8 cellular contexts compared by ENCODE assay signal in the genomic region with DNA sequence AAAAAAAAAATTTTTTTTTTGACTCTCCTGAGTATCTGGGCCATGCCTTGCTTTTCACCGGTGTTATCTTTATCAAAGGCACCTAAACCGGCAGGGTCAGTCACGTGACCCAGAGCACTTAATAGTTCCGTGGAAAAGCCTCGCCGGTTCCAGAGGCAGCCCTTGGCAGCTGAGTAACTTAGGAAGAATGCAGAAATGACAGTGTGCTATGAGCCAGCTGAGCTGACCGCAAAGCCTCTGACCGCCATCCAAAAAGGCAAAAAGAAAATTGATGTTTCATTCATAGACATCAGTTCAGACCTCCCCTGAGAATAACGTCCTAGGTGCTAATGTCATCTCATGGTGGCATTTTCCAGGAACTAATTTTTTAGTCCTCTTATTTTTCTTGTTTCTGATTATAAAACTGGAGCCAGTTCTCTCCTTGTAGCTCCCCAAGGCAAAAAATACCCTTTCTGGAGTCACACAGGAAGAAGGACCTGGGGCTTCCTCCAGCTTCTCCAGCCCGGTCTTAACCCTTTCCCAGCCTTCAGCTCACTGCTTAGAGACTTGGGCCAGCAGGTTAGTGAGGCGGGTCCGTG.
DNase-seq lines count a peak whose midpoint lies in the region; ATAC-seq, FAIRE-seq and TF ChIP-seq lines count a peak whose summit lies in the region.

No MANE protein-coding gene starts in this region.

- no peak overlapping the region for H3K4ac ChIP-seq in neuronal stem cell (ENCODE audit: low read length)

- peaks cover 29% of the 10 kb centered on the region for H3K4me1 ChIP-seq in right cardiac atrium (ENCODE audit: control insufficient read depth, insufficient read depth, low read length)
- H3K4me1 ChIP-seq in small intestine (ENCODE audit: control insufficient read depth in 2 of 2, insufficient read depth in 1 of 2, low read depth in 1 of 2, low read length in 1 of 2) = peaks cover 3 to 5% of the 10 kb centered on the region in 2 donors
- peaks cover 7 to 9% of the 10 kb centered on the region in 2 donors for H3K4me1 ChIP-seq in neuronal stem cell (ENCODE audit: control insufficient read depth in 2 of 2, insufficient read depth in 1 of 2, low read depth in 1 of 2, low read length in 2 of 2)

- H2BK5ac ChIP-seq in neuronal stem cell (ENCODE audit: low read length) = no peak overlapping the region

- peak; percentile 59 to 69 for ATAC-seq in right cardiac atrium
- ATAC-seq in activated T-helper 17 cell treated with anti-CD3 and anti-CD28 coated beads, Interleukin-2, amount 50 U/mL, for 72 hours (replicated peaks) = no peak

- H2AK5ac ChIP-seq in neuronal stem cell (ENCODE audit: low read depth, low read length) = no peak overlapping the region

- no peak overlapping the region for H2BK120ac ChIP-seq in neuronal stem cell (ENCODE audit: low read depth, low read length)

- no peaks in the 10 kb centered on the region for H3K9me3 Mint-ChIP-seq in activated T-helper 2 cell treated with anti-CD3 and anti-CD28 coated beads, Interferon-gamma antibody, Interleukin-2, Interleukin-4, amounts not matched to agents 10 μg/mL and 5 μg/mL and 100 μg/mL, durations not matched to agents 14 hours and 24 hours and 36 hours
- no peaks in the 10 kb centered on the region for H3K9me3 Mint-ChIP-seq in activated T-helper 17 cell treated with anti-CD3 and anti-CD28 coated beads, Interleukin-2, amount 50 U/mL, for 72 hours

- no peak overlapping the region for H2BK15ac ChIP-seq in neuronal stem cell (ENCODE audit: low read length)

- FAIRE-seq in small intestine (lab: Jason Lieb, UNC) = no peak
- no peak for FAIRE-seq in GM12891 (lab: Jason Lieb, UNC)

- H3K4me1 Mint-ChIP-seq in activated T-helper 2 cell treated with anti-CD3 and anti-CD28 coated beads, Interferon-gamma antibody, Interleukin-2, Interleukin-4, amounts not matched to agents 10 μg/mL and 5 μg/mL and 100 μg/mL, durations not matched to agents 14 hours and 24 hours and 36 hours (ENCODE audit: low read depth) = peaks cover 83% of the 10 kb centered on the region
- H3K4me1 Mint-ChIP-seq in activated T-helper 17 cell treated with anti-CD3 and anti-CD28 coated beads, Interleukin-2, amount 50 U/mL, for 72 hours = peaks cover 32% of the 10 kb centered on the region

- H3K23ac ChIP-seq in neuronal stem cell (ENCODE audit: low read depth, low read length, poor library complexity) = no peak overlapping the region

- H3K27ac ChIP-seq in right cardiac atrium (ENCODE audit: low read length) (peak overlapping the region; percentile 80), small intestine (ENCODE audit: low read depth in 1 of 2, low read length in 1 of 2) (peak overlapping the region; percentile 6 to 32), neuronal stem cell (replicated peaks; ENCODE audit: low read length) (no peak overlapping the region)

- peaks cover 54% of the 10 kb centered on the region for H3K36me3 Mint-ChIP-seq in activated T-helper 2 cell treated with anti-CD3 and anti-CD28 coated beads, Interferon-gamma antibody, Interleukin-2, Interleukin-4, amounts not matched to agents 10 μg/mL and 5 μg/mL and 100 μg/mL, durations not matched to agents 14 hours and 24 hours and 36 hours (ENCODE audit: low read depth)
- H3K36me3 Mint-ChIP-seq in activated T-helper 17 cell treated with anti-CD3 and anti-CD28 coated beads, Interleukin-2, amount 50 U/mL, for 72 hours (ENCODE audit: low read depth) = peaks cover 23% of the 10 kb centered on the region

- no peak overlapping the region for H3K4me2 ChIP-seq in neuronal stem cell (ENCODE audit: insufficient read depth, low read length, poor library complexity, severe bottlenecking)

- no peaks in the 10 kb centered on the region for H3K27me3 ChIP-seq in right cardiac atrium (ENCODE audit: control insufficient read depth, insufficient read depth)
- H3K27me3 ChIP-seq in small intestine (ENCODE audit: control insufficient read depth in 2 of 2, insufficient read depth in 2 of 2, low read length in 2 of 2) = no peaks in the 10 kb centered on the region
- H3K27me3 ChIP-seq in neuronal stem cell (ENCODE audit: control insufficient read depth in 3 of 3, insufficient read depth in 3 of 3, low read depth in 1 of 3, low read length in 3 of 3) = no peaks in the 10 kb centered on the region

- H3K18ac ChIP-seq in neuronal stem cell (ENCODE audit: low read length) = no peak overlapping the region

- DNase-seq in HK-2 (ENCODE audit: unreplicated experiment) (peak; percentile 74), right cardiac atrium (peak; percentile 82 to 91 (median 86)), small intestine (peak; percentile 71), neuronal stem cell (ENCODE audit: low spot score) (no peak), NCI-H1694 (lab: John Stamatoyannopoulos, UW) (no peak), GM12891 (ENCODE audit: insufficient read length, low spot score) (no peak)
- peak; percentile 20 for DNase-seq in activated T-helper 2 cell treated with anti-CD3 and anti-CD28 coated beads, Interferon-gamma antibody, Interleukin-2, Interleukin-4, amounts not matched to agents 10 μg/mL and 5 μg/mL and 100 μg/mL, durations not matched to agents 14 hours and 24 hours and 36 hours (ENCODE audit: low spot score)

- no peak overlapping the region for H4K8ac ChIP-seq in neuronal stem cell (ENCODE audit: low read depth, low read length)

- H2AFZ ChIP-seq in neuronal stem cell (ENCODE audit: low read length) = no peak overlapping the region

- H3K79me1 ChIP-seq in neuronal stem cell (ENCODE audit: low read depth, low read length) = no peaks in the 10 kb centered on the region

- H3K14ac ChIP-seq in neuronal stem cell (ENCODE audit: low read length) = no peak overlapping the region

- no peak overlapping the region for H3K4me3 ChIP-seq in right cardiac atrium (ENCODE audit: low read length)
- no peak overlapping the region for H3K4me3 ChIP-seq in small intestine (ENCODE audit: low read depth in 1 of 2, low read length in 2 of 2)
- no peak overlapping the region for H3K4me3 ChIP-seq in neuronal stem cell (ENCODE audit: low read length in 2 of 2)

- H3K27ac Mint-ChIP-seq in activated T-helper 2 cell treated with anti-CD3 and anti-CD28 coated beads, Interferon-gamma antibody, Interleukin-2, Interleukin-4, amounts not matched to agents 10 μg/mL and 5 μg/mL and 100 μg/mL, durations not matched to agents 14 hours and 24 hours and 36 hours = peak overlapping the region; percentile 92
- no peak overlapping the region for H3K27ac Mint-ChIP-seq in activated T-helper 17 cell treated with anti-CD3 and anti-CD28 coated beads, Interleukin-2, amount 50 U/mL, for 72 hours

- H3K9me3 ChIP-seq in right cardiac atrium (ENCODE audit: control insufficient read depth, low read length) = no peaks in the 10 kb centered on the region
- H3K9me3 ChIP-seq in small intestine (ENCODE audit: control insufficient read depth, low read depth) = no peaks in the 10 kb centered on the region
- no peaks in the 10 kb centered on the region for H3K9me3 ChIP-seq in neuronal stem cell (replicated peaks in 1 of 2; ENCODE audit: control insufficient read depth in 2 of 2, insufficient read depth in 1 of 2, low read depth in 1 of 2, low read length in 2 of 2)

- H3K4me3 Mint-ChIP-seq in activated T-helper 2 cell treated with anti-CD3 and anti-CD28 coated beads, Interferon-gamma antibody, Interleukin-2, Interleukin-4, amounts not matched to agents 10 μg/mL and 5 μg/mL and 100 μg/mL, durations not matched to agents 14 hours and 24 hours and 36 hours (ENCODE audit: low read depth) = no peak overlapping the region
- H3K4me3 Mint-ChIP-seq in activated T-helper 17 cell treated with anti-CD3 and anti-CD28 coated beads, Interleukin-2, amount 50 U/mL, for 72 hours = no peak overlapping the region

- 18% methylated on average over 12 of the region's 12 CpGs for WGBS in right cardiac atrium
- 25 to 40% (median 38%) methylated on average over 12 of the region's 12 CpGs for WGBS in small intestine, 3 donors
- WGBS in neuronal stem cell (ENCODE audit: extremely low coverage in 2 of 2, insufficient read length in 2 of 2, insufficient replicate concordance in 1 of 2), 2 donors = no CpG with 5 or more reads among the region's 12 CpGs

- no peak overlapping the region for H4K91ac ChIP-seq in neuronal stem cell (ENCODE audit: low read depth, low read length, poor library complexity)

- TF ChIP-seq POLR2A in GM12891 (IDR thresholded peaks at IDR 0.05; ENCODE audit: low read depth, low read length) = no peak

- H3K9ac ChIP-seq in neuronal stem cell (ENCODE audit: low read depth, low read length, poor library complexity) = no peak overlapping the region

- H2BK12ac ChIP-seq in neuronal stem cell (ENCODE audit: low read length) = no peak overlapping the region

- no peaks in the 10 kb centered on the region for H3K27me3 Mint-ChIP-seq in activated T-helper 2 cell treated with anti-CD3 and anti-CD28 coated beads, Interferon-gamma antibody, Interleukin-2, Interleukin-4, amounts not matched to agents 10 μg/mL and 5 μg/mL and 100 μg/mL, durations not matched to agents 14 hours and 24 hours and 36 hours (ENCODE audit: low read depth)
- no peaks in the 10 kb centered on the region for H3K27me3 Mint-ChIP-seq in activated T-helper 17 cell treated with anti-CD3 and anti-CD28 coated beads, Interleukin-2, amount 50 U/mL, for 72 hours

- H3K36me3 ChIP-seq in small intestine (ENCODE audit: control insufficient read depth in 2 of 2, insufficient read depth in 2 of 2, low read length in 2 of 2) = no peaks in the 10 kb centered on the region
- H3K36me3 ChIP-seq in neuronal stem cell (replicated peaks in 1 of 2; ENCODE audit: control insufficient read depth in 2 of 2, insufficient read depth in 2 of 2, low read length in 2 of 2) = peaks cover 0 to 4% of the 10 kb centered on the region in 2 donors

- intact Hi-C loops in activated T-helper 2 cell treated with anti-CD3 and anti-CD28 coated beads, Interferon-gamma antibody, Interleukin-2, Interleukin-4, amounts not matched to agents 10 μg/mL and 5 μg/mL and 100 μg/mL, durations not matched to agents 14 hours and 24 hours and 36 hours (cut with micrococcal nuclease) = no loop called here
- intact Hi-C loops in right cardiac atrium (cut with DNase I) = loop anchor here in 1 of 4 donors (10.0 kb wide), 1 partner anchor 121 kb away; the partner anchor contains the start of gene SOCS1

TF ChIP-seq in GM12891, 5 proteins besides CTCF, POLR2A, EP300 and RAD21:
- TF ChIP-seq POU2F2 (IDR thresholded peaks at IDR 0.05; ENCODE audit: low read depth, low read length) (no peak), PAX5 (IDR thresholded peaks at IDR 0.05; ENCODE audit: insufficient read depth, low read length, severe bottlenecking) (no peak), SPI1 (IDR thresholded peaks at IDR 0.05; ENCODE audit: low read depth, low read length) (no peak), POLR2AphosphoS5 (IDR thresholded peaks at IDR 0.05; ENCODE audit: low read depth, low read length) (no peak), TAF1 (IDR thresholded peaks at IDR 0.05; ENCODE audit: low read depth, low read length) (no peak)

Comparison
In these comparisons a context has a peak if more than half of its experiments do, and no peak if none do; other contexts are left out.
1. DNase-seq: peak in HK-2 (single experiment), activated T-helper 2 cell treated with anti-CD3 and anti-CD28 coated beads, Interferon-gamma antibody, Interleukin-2, Interleukin-4, amounts not matched to agents 10 μg/mL and 5 μg/mL and 100 μg/mL, durations not matched to agents 14 hours and 24 hours and 36 hours (single experiment), right cardiac atrium (3 of 3) and small intestine (single experiment); none in neuronal stem cell (single experiment), NCI-H1694 (single experiment) and GM12891 (single experiment).